ENCODE assay signal across 8 cellular contexts in the genomic region with DNA sequence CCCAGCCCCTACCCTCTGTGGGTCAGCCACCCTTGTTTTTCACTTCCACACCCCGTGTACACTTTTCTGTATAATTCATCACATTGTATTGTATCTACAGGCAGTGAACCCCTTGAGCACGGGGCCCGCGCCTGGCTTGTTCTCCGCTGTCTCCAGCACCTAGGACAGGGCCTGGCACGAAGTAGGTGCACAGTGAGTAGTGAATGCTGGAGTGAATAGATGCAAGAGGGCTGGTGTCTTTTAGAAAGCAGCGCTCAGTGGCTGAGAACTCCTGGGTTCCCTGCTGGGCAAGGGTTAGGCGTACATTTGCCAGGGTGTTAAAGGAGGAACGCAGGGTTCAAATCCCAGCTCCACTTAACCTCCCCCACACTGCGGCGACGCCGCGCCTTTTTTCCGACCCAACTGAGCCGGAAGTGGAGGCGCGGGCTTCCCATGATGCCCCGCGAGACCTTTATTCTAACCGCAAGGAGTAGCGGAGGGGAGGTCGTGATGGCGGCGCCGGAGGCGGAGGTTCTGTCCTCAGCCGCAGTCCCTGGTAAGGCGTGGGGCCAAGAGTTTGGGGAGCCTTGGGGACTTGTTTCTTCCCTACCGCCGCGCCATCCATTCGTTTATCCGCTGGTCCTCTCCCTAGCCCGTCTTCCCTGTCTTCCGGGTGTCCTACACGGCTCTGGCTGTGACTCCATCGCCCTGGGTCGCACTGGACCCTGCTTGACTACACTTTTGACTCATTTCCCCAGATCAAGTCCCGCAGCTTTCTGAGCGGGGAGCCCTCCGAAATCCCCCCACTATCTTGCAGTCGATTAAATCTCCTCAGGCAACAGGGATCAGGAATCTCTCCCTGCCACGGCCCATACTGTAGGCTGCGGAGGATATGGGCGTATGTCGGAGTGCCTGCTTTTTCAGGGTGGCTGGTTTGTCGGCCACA. TPM values are rescaled to one million over a fixed set of nuclear protein-coding genes. Genes with fewer than 3 reads are reported as not detected.
DNase-seq lines count a peak whose midpoint lies in the region; ATAC-seq and TF ChIP-seq lines count a peak whose summit lies in the region.

A gene with protein sequence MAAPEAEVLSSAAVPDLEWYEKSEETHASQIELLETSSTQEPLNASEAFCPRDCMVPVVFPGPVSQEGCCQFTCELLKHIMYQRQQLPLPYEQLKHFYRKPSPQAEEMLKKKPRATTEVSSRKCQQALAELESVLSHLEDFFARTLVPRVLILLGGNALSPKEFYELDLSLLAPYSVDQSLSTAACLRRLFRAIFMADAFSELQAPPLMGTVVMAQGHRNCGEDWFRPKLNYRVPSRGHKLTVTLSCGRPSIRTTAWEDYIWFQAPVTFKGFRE (plus strand): TSS at position 454 of the 925 bp plus-strand sequence. CDS start 36 bp downstream, at position 490.

- H3K9me3 ChIP-seq in right atrium auricular region = no peaks in the 10 kb centered on the region

- peaks cover 0 to 47% of the 10 kb centered on the region in 2 donors for H3K4me1 ChIP-seq in right atrium auricular region
- H3K4me1 ChIP-seq in urinary bladder (ENCODE audit: insufficient read depth) = no peaks in the 10 kb centered on the region

- ATAC-seq in GM18502 (IDR thresholded peaks at IDR 0.05; ENCODE audit: poor library complexity, unreplicated experiment) (peak; percentile 83), HG02885 (IDR thresholded peaks at IDR 0.05; ENCODE audit: poor library complexity, unreplicated experiment) (peak; percentile 85)

- peak in 1 of 2 donors; percentile 27 for TF ChIP-seq CTCF in right atrium auricular region (IDR thresholded peaks at IDR 0.05)

- H3K4me3 ChIP-seq in right atrium auricular region = peak within 1 kb of the TSS; percentile 75 to 86
- peak within 1 kb of the TSS; percentile 58 for H3K4me3 ChIP-seq in urinary bladder (ENCODE audit: low read depth, low read length)

- WGBS in urinary bladder = 4% methylated on average over 48 of the region's 48 CpGs

- peak; percentile 73 to 82 for DNase-seq in NCI-H1930 (lab: John Stamatoyannopoulos, UW)
- DNase-seq in amygdala (lab: John Stamatoyannopoulos, UW) = peak in 55 of 56 donors; percentile 19 to 87 (median 69)
- peak; percentile 82 for DNase-seq in right atrium auricular region (ENCODE audit: low spot score)
- DNase-seq in pulmonary artery endothelial cell (ENCODE audit: low read depth, low spot score) = no peak

- H3K36me3 ChIP-seq in right atrium auricular region = peaks cover 18% of the 10 kb centered on the region
- H3K36me3 ChIP-seq in urinary bladder (ENCODE audit: insufficient read depth) = peaks cover 6% of the 10 kb centered on the region

- intact Hi-C loops in T-helper 2 cell treated with Interferon-gamma antibody and Interleukin-4, amounts not matched to agents 100 ng/mL and 5 ng/mL, for 36 hours (cut with micrococcal nuclease) = no loop called here

- H3K27ac ChIP-seq in right atrium auricular region (peak within 1 kb of the TSS; percentile 89 to 91), urinary bladder (ENCODE audit: low read depth) (peak within 1 kb of the TSS; percentile 71)

- H3K27me3 ChIP-seq in right atrium auricular region = no peaks in the 10 kb centered on the region

RNA-seq across cellular contexts. Expression of the gene that starts here (rescaled TPM):
- 39.5 and 40.1 TPM in 2 replicates for total RNA-seq in T-helper 2 cell treated with Interferon-gamma antibody and Interleukin-4, amounts not matched to agents 100 ng/mL and 5 ng/mL, for 36 hours
- total RNA-seq in right atrium auricular region (10 to 100 TPM; 22.8 to 28.2 TPM), pulmonary artery endothelial cell (19.3 and 25.0 TPM in 2 replicates), urinary bladder (16.8 TPM)
- 25.3 TPM for polyA plus RNA-seq in urinary bladder
